Comparison of ENCODE assay signal across 1 cellular context in the genomic region with DNA sequence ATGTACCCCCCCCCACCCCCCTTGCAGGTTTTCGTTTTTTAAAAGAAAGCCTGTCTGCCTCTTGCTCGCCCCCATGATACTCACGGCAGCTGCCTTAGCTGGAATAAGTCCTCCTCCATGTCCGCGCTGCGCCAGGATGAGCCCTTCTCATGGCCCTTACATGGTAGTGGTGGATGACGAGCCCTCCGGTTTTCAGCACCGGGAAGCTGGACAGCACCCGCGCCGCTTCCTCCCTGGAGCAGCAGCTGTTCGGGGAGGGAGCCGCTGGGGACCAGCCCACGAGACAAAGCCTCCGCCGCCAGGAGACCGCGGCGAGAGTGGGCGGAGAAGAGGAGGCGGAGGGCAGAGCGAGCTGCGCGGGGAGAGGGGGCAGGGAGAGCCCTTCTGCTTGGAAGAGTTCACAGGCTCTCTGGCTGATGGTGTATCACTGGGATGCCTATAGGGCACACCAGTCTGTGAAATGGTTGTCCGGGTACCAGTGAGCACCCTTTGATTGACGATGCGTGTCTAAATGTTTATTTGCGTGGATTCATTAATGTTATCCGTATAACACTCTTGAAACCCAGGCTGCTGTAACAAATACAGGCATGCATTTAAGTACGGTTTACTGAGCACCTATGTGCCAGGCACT.
TF ChIP-seq lines count a peak whose summit lies in the region.

A gene with protein sequence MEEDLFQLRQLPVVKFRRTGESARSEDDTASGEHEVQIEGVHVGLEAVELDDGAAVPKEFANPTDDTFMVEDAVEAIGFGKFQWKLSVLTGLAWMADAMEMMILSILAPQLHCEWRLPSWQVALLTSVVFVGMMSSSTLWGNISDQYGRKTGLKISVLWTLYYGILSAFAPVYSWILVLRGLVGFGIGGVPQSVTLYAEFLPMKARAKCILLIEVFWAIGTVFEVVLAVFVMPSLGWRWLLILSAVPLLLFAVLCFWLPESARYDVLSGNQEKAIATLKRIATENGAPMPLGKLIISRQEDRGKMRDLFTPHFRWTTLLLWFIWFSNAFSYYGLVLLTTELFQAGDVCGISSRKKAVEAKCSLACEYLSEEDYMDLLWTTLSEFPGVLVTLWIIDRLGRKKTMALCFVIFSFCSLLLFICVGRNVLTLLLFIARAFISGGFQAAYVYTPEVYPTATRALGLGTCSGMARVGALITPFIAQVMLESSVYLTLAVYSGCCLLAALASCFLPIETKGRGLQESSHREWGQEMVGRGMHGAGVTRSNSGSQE (minus strand): TSS at position 319 of the 631 bp plus-strand sequence. CDS start 200 bp downstream, at position 119.

TF ChIP-seq in HepG2, 621 proteins besides CTCF, POLR2A, EP300 and RAD21 (continued from another document and continues in another):
- TF ChIP-seq, protein P1, sequence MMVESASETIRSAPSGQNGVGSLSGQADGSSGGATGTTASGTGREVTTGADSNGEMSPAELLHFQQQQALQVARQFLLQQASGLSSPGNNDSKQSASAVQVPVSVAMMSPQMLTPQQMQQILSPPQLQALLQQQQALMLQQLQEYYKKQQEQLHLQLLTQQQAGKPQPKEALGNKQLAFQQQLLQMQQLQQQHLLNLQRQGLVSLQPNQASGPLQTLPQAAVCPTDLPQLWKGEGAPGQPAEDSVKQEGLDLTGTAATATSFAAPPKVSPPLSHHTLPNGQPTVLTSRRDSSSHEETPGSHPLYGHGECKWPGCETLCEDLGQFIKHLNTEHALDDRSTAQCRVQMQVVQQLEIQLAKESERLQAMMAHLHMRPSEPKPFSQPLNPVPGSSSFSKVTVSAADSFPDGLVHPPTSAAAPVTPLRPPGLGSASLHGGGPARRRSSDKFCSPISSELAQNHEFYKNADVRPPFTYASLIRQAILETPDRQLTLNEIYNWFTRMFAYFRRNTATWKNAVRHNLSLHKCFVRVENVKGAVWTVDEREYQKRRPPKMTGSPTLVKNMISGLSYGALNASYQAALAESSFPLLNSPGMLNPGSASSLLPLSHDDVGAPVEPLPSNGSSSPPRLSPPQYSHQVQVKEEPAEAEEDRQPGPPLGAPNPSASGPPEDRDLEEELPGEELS (CRISPR knock-in tag; IDR thresholded peaks at IDR 0.05) = peak; percentile 25; the same call in 1 of the 2 replicates
- TF ChIP-seq ASH2L (IDR thresholded peaks at IDR 0.05; ENCODE audit: insufficient read length, low read depth, low read length) (no peak), SOX13 (IDR thresholded peaks at IDR 0.05) (no peak), SOX13 (CRISPR knock-in tag; conservative IDR thresholded peaks at IDR 0.05 in 1 of 2, IDR thresholded peaks at IDR 0.05 in 1 of 2) (peak in 1 of 2 experiments; percentile 65; a peak in 2 of 4 replicates), ZBTB10 (CRISPR knock-in tag; IDR thresholded peaks at IDR 0.05; ENCODE audit: borderline replicate concordance) (peak; percentile 78; the same call in 1 of the 2 replicates), ZNF672 (CRISPR knock-in tag; IDR thresholded peaks at IDR 0.05) (no peak), ZNF343 (CRISPR knock-in tag; IDR thresholded peaks at IDR 0.05) (peak; percentile 99), KAT8 (CRISPR knock-in tag; IDR thresholded peaks at IDR 0.05) (peak; percentile 76), ZBTB40 (IDR thresholded peaks at IDR 0.05) (no peak), ZBTB40 (CRISPR knock-in tag; IDR thresholded peaks at IDR 0.05) (0 out of 2 replicates have a peak, but pooled peaks have one; percentile 55), CBX1 (IDR thresholded peaks at IDR 0.05; ENCODE audit: low read depth) (no peak), ZNF33A (CRISPR knock-in tag; IDR thresholded peaks at IDR 0.05; ENCODE audit: borderline replicate concordance) (no peak), BCLAF1 (IDR thresholded peaks at IDR 0.05) (no peak), PAX8 (CRISPR knock-in tag; IDR thresholded peaks at IDR 0.05; ENCODE audit: borderline replicate concordance) (0 out of 2 replicates have a peak, but pooled peaks have one; percentile 38), ZEB1 (IDR thresholded peaks at IDR 0.05; ENCODE audit: insufficient replicate concordance, low read depth) (no peak), EZH2 (conservative IDR thresholded peaks at IDR 0.05; ENCODE audit: low read depth, low read length) (no peak), NKX3-1 (CRISPR knock-in tag; IDR thresholded peaks at IDR 0.05) (peak; percentile 95), SNAPC2 (CRISPR knock-in tag; IDR thresholded peaks at IDR 0.05) (0 out of 2 replicates have a peak, but pooled peaks have one; percentile 78), ISX (CRISPR knock-in tag; conservative IDR thresholded peaks at IDR 0.05) (peak; percentile 98), KLF9 (CRISPR knock-in tag; IDR thresholded peaks at IDR 0.05; ENCODE audit: low read depth) (peak; percentile 50; the same call in 1 of the 2 replicates), ZMYM3 (CRISPR knock-in tag; IDR thresholded peaks at IDR 0.05) (no peak)
- TF ChIP-seq, protein P2, sequence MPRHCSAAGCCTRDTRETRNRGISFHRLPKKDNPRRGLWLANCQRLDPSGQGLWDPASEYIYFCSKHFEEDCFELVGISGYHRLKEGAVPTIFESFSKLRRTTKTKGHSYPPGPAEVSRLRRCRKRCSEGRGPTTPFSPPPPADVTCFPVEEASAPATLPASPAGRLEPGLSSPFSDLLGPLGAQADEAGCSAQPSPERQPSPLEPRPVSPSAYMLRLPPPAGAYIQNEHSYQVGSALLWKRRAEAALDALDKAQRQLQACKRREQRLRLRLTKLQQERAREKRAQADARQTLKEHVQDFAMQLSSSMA (CRISPR knock-in tag; IDR thresholded peaks at IDR 0.05) = 0 out of 2 replicates have a peak, but pooled peaks have one; percentile 44
- TF ChIP-seq, protein P3, sequence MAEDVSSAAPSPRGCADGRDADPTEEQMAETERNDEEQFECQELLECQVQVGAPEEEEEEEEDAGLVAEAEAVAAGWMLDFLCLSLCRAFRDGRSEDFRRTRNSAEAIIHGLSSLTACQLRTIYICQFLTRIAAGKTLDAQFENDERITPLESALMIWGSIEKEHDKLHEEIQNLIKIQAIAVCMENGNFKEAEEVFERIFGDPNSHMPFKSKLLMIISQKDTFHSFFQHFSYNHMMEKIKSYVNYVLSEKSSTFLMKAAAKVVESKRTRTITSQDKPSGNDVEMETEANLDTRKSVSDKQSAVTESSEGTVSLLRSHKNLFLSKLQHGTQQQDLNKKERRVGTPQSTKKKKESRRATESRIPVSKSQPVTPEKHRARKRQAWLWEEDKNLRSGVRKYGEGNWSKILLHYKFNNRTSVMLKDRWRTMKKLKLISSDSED (CRISPR knock-in tag; IDR thresholded peaks at IDR 0.05) = no peak
- TF ChIP-seq, protein P4, sequence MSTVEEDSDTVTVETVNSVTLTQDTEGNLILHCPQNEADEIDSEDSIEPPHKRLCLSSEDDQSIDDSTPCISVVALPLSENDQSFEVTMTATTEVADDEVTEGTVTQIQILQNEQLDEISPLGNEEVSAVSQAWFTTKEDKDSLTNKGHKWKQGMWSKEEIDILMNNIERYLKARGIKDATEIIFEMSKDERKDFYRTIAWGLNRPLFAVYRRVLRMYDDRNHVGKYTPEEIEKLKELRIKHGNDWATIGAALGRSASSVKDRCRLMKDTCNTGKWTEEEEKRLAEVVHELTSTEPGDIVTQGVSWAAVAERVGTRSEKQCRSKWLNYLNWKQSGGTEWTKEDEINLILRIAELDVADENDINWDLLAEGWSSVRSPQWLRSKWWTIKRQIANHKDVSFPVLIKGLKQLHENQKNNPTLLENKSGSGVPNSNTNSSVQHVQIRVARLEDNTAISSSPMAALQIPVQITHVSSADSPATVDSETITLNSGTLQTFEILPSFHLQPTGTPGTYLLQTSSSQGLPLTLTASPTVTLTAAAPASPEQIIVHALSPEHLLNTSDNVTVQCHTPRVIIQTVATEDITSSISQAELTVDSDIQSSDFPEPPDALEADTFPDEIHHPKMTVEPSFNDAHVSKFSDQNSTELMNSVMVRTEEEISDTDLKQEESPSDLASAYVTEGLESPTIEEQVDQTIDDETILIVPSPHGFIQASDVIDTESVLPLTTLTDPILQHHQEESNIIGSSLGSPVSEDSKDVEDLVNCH (CRISPR knock-in tag; IDR thresholded peaks at IDR 0.05) = 0 out of 2 replicates have a peak, but pooled peaks have one; percentile 52
- TF ChIP-seq, protein P5, sequence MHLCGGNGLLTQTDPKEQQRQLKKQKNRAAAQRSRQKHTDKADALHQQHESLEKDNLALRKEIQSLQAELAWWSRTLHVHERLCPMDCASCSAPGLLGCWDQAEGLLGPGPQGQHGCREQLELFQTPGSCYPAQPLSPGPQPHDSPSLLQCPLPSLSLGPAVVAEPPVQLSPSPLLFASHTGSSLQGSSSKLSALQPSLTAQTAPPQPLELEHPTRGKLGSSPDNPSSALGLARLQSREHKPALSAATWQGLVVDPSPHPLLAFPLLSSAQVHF (CRISPR knock-in tag; IDR thresholded peaks at IDR 0.05) = peak; percentile 87
